ENCODE assay signal across 9 cellular contexts in the genomic region with DNA sequence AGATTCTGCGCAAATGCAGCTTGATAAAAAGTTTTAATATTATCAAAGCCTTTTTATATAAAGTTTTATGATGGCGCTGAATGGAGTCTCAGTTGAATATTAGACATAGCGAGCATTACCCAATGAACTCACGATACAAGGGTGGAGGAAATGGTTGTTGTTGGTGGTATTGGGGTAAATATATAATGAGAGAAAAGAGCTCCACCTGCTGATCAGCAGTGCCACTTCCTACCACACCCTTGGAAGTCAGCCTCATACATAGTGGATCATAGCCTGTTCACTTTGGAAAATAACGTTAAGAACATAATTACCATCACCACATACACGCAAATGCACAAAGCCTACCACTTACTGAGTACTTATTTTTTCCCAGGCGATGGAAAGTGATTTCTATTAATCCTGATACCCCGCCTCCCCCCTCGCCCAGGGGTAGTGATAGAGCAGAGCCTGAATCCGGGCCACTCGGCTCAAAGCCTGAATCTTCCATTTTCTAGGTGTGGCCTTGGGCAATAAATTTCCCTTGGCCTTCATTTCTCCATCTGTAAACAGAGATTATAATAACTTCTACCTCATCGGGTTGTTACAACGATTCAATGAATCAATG.
A peak's percentile ranks its signal among the peaks of the same experiment; 100 is the strongest.
DNase-seq lines count a peak whose midpoint lies in the region; ATAC-seq and TF ChIP-seq lines count a peak whose summit lies in the region.
"Had no signal": no experiment of that assay in that cellular context is flagged by ENCODE, and none has a peak within 500 bp of the region (broad histone marks: within the 10 kb centered on the region; RNA-seq: fewer than 3 reads in every experiment).

No MANE protein-coding gene starts in this region.

- H3K36me3 ChIP-seq in BE2C = no peaks in the 10 kb centered on the region
- H3K36me3 ChIP-seq: suprapubic skin had no signal

- DNase-seq in BE2C (no peak), NCI-H82 treated with DMSO at 0.1 percent for 48 hours (lab: John Stamatoyannopoulos, UW; ENCODE audit: unreplicated experiment) (peak; percentile 54), fibroblast of villous mesenchyme (ENCODE audit: low read depth) (peak; percentile 14), germinal center (ENCODE audit: low spot score) (no peak), activated gamma-delta T cell treated with Interleukin-2 at 50 U/mL for 16 hours (no peak)

- ATAC-seq in GM19438 (IDR thresholded peaks at IDR 0.05; ENCODE audit: low read depth, unreplicated experiment) = peak; percentile 72
- no peak for ATAC-seq in HG03159 (IDR thresholded peaks at IDR 0.05; ENCODE audit: unreplicated experiment)
- ATAC-seq in HG03378 (IDR thresholded peaks at IDR 0.05; ENCODE audit: unreplicated experiment) = no peak

- H3K27me3 ChIP-seq in BE2C = peaks cover 5% of the 10 kb centered on the region; the same call in 1 of the 2 replicates
- H3K27me3 ChIP-seq: suprapubic skin had no signal

- no peaks in the 10 kb centered on the region for H3K9me3 ChIP-seq in BE2C
- H3K9me3 ChIP-seq: suprapubic skin had no signal

- H3K4me3 ChIP-seq in BE2C (ENCODE audit: low read depth, low read length) = no peak overlapping the region
- H3K4me3 ChIP-seq in fibroblast of villous mesenchyme (ENCODE audit: low read depth, low read length) = no peak overlapping the region
- H3K4me3 ChIP-seq: suprapubic skin had no signal

- no peaks in the 10 kb centered on the region for H3K4me1 ChIP-seq in BE2C

- TF ChIP-seq CTCF in BE2C (IDR thresholded peaks at IDR 0.05; ENCODE audit: low read depth, low read length) (peak; percentile 51), fibroblast of villous mesenchyme (IDR thresholded peaks at IDR 0.05; ENCODE audit: insufficient read depth, low read depth, low read length) (peak; percentile 23)

Comparison
In these comparisons a context has a peak if more than half of its experiments do, and no peak if none do; other contexts are left out.
1. DNase-seq: peak in NCI-H82 treated with DMSO at 0.1 percent for 48 hours (single experiment) and fibroblast of villous mesenchyme (single experiment); none in BE2C (single experiment), germinal center (single experiment) and activated gamma-delta T cell treated with Interleukin-2 at 50 U/mL for 16 hours (single experiment).